11 cellular contexts compared by ENCODE assay signal in the genomic region with DNA sequence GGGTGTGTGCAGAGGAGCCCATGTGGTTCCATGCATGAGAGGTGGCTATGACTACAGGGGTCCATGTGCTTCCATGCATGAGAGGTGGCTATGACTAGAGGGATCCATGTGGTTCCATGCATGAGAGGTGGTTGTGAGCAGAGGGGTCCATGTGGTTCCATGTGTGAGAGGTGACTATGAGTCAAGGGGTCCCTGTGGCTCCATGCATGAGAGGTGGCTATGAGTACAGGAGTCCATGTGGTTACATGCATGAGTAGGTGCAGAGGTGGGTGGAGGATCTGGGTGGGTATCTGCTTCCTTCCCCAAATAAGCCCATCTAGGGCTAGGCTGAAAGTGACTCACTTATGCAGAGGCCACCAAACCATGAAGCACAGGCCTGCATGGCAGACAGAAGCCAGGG.
A peak's percentile ranks its signal among the peaks of the same experiment; 100 is the strongest.
DNase-seq lines count a peak whose midpoint lies in the region; ATAC-seq and TF ChIP-seq lines count a peak whose summit lies in the region.
"Had no signal": no experiment of that assay in that cellular context is flagged by ENCODE, and none has a peak within 500 bp of the region (broad histone marks: within the 10 kb centered on the region; RNA-seq: fewer than 3 reads in every experiment).

No MANE protein-coding gene starts in this region.

- H3K9me3 ChIP-seq in ascending aorta (no peaks in the 10 kb centered on the region), tibial artery (no peaks in the 10 kb centered on the region), WERI-Rb-1 (ENCODE audit: severe bottlenecking) (no peaks in the 10 kb centered on the region)
- H3K9me3 ChIP-seq: thoracic aorta had no signal

- in situ Hi-C loops in G401 (cut with HindIII; ENCODE audit: low sequenced_read_pairs), result no loop called here

- no peaks in the 10 kb centered on the region for H3K36me3 Mint-ChIP-seq in activated T-cell treated with anti-CD3 and anti-CD28 coated beads, Interleukin-2, amount 50 U/mL, for 72 hours (ENCODE audit: insufficient read depth in 2 of 2)

- TF ChIP-seq CTCF in ascending aorta (IDR thresholded peaks at IDR 0.05) (no peak), tibial artery (IDR thresholded peaks at IDR 0.05) (no peak), WERI-Rb-1 (IDR thresholded peaks at IDR 0.05; ENCODE audit: low read depth, low read length) (no peak)

- DNase-seq in activated T-cell treated with anti-CD3 and anti-CD28 coated beads, Interleukin-2, amount 50 U/mL, for 72 hours, result peak in 1 of 2 donors; percentile 18
- DNase-seq in activated T-cell treated with anti-CD3 and anti-CD28 coated beads for 4 hours (no peak), ascending aorta (ENCODE audit: low spot score in 2 of 2) (no peak), tibial artery (no peak), G401 (ENCODE audit: low spot score) (no peak), NCI-H2227 (lab: John Stamatoyannopoulos, UW; ENCODE audit: unreplicated experiment) (no peak), WERI-Rb-1 (no peak)
- DNase-seq: activated CD4-positive, CD25-positive, alpha-beta regulatory T cell; NCI-H2107 had no signal

- H3K27ac ChIP-seq in ascending aorta (peak overlapping the region; percentile 15 to 89), tibial artery (peak overlapping the region; percentile 38 to 78), WERI-Rb-1 (no peak overlapping the region)

- H3K27me3 ChIP-seq in ascending aorta, result no peaks in the 10 kb centered on the region
- no peaks in the 10 kb centered on the region for H3K27me3 ChIP-seq in tibial artery
- no peaks in the 10 kb centered on the region for H3K27me3 ChIP-seq in WERI-Rb-1 (ENCODE audit: insufficient read depth, low read depth, severe bottlenecking)

- H3K9me3 Mint-ChIP-seq in activated T-cell treated with anti-CD3 and anti-CD28 coated beads, Interleukin-2, amount 50 U/mL, for 72 hours, result no peaks in the 10 kb centered on the region

- ATAC-seq in activated T-cell treated with anti-CD3 and anti-CD28 coated beads, Interleukin-2, amount 50 U/mL, for 72 hours (replicated peaks in 1 of 2), result peak; percentile 71 to 87
- peak; percentile 83 for ATAC-seq in HG02884 (IDR thresholded peaks at IDR 0.05; ENCODE audit: unreplicated experiment)

- H3K27ac Mint-ChIP-seq in activated T-cell treated with anti-CD3 and anti-CD28 coated beads, Interleukin-2, amount 50 U/mL, for 72 hours, result no peak overlapping the region

- no peaks in the 10 kb centered on the region for H3K27me3 Mint-ChIP-seq in activated T-cell treated with anti-CD3 and anti-CD28 coated beads, Interleukin-2, amount 50 U/mL, for 72 hours (ENCODE audit: low read depth)

- H3K36me3 ChIP-seq in ascending aorta (peaks cover 96 to 100% of the 10 kb centered on the region in 2 donors), tibial artery (peaks cover 97 to 100% (median 98%) of the 10 kb centered on the region in 3 donors), WERI-Rb-1 (no peaks in the 10 kb centered on the region)

- H3K4me3 ChIP-seq in ascending aorta, result no peak overlapping the region
- H3K4me3 ChIP-seq in tibial artery, result no peak overlapping the region
- no peak overlapping the region for H3K4me3 ChIP-seq in WERI-Rb-1 (ENCODE audit: low read depth, low read length)
- H3K4me3 ChIP-seq: thoracic aorta had no signal

- H3K4me1 Mint-ChIP-seq in activated T-cell treated with anti-CD3 and anti-CD28 coated beads, Interleukin-2, amount 50 U/mL, for 72 hours (ENCODE audit: low read depth), result no peaks in the 10 kb centered on the region

- intact Hi-C loops in ascending aorta (cut with DNase I) (no loop called here), tibial artery (cut with DNase I; ENCODE audit: low total_unique reads) (no loop called here)

- peaks cover 26 to 67% of the 10 kb centered on the region in 2 donors for H3K4me1 ChIP-seq in ascending aorta
- peaks cover 0 to 98% (median 58%) of the 10 kb centered on the region in 4 donors for H3K4me1 ChIP-seq in tibial artery

- no peak overlapping the region for H3K4me3 Mint-ChIP-seq in activated T-cell treated with anti-CD3 and anti-CD28 coated beads, Interleukin-2, amount 50 U/mL, for 72 hours
